ENCODE assay signal across 17 cellular contexts in the genomic region with DNA sequence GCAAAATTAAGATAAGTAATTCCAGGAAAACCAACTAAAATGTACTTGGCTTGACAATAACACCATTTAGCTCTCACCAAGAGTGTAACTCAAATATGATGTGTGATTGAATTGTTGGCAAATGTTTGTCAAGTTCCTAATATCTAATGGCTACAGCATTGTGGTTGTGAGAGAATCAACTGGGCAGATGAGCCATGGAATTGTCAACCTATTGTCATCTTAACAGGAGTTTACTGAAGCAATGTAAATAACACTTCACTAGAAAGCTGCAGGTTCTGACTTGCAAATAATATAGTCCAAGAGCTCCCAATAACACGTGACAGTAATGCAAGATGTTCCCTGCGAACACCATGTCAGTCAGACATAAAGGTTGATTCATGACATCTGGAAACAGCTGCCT.
A peak's percentile ranks its signal among the peaks of the same experiment; 100 is the strongest.
DNase-seq lines count a peak whose midpoint lies in the region; ATAC-seq and TF ChIP-seq lines count a peak whose summit lies in the region.
"Had no signal": no experiment of that assay in that cellular context is flagged by ENCODE, and none has a peak within 500 bp of the region (broad histone marks: within the 10 kb centered on the region; RNA-seq: fewer than 3 reads in every experiment).

No MANE protein-coding gene starts in this region.

- H3K36me3 ChIP-seq in Caco-2 (ENCODE audit: control insufficient read depth, insufficient read depth, low read length), result no peaks in the 10 kb centered on the region

- no peaks in the 10 kb centered on the region for H3K4me1 Mint-ChIP-seq in Caco-2 (ENCODE audit: low read depth, unreplicated experiment)

- intact Hi-C loops in Caco-2 (cut with micrococcal nuclease; ENCODE audit: unreplicated experiment), result no loop called here

- CTCF ChIA-PET in Caco-2 (lab: Charles Lee), result no interaction called here

- no peak overlapping the region for H3K4me3 ChIP-seq in Caco-2 (ENCODE audit: low read depth, low read length)
- H3K4me3 ChIP-seq: GM12878, GM23338 had no signal

- no peaks in the 10 kb centered on the region for H3K36me3 Mint-ChIP-seq in Caco-2 (ENCODE audit: insufficient read depth, unreplicated experiment)

- no peak overlapping the region for H3K4me3 Mint-ChIP-seq in Caco-2 (ENCODE audit: unreplicated experiment)
- H3K4me3 Mint-ChIP-seq: GM23338 had no signal

- no peaks in the 10 kb centered on the region for H3K9me3 Mint-ChIP-seq in Caco-2 (ENCODE audit: unreplicated experiment)

- no TSS peak for BruUV-seq in Caco-2 (replicated peaks; lab: Mats Ljungman, UMichigan)

- peaks cover 16% of the 10 kb centered on the region for H3K27me3 ChIP-seq in foreskin keratinocyte
- no peaks in the 10 kb centered on the region for H3K27me3 ChIP-seq in Caco-2 (replicated peaks; ENCODE audit: control insufficient read depth, insufficient read depth, low read length)

- in situ Hi-C loops in G401 (cut with HindIII; ENCODE audit: low sequenced_read_pairs), result no loop called here

- no peaks in the 10 kb centered on the region for H3K9me3 ChIP-seq in Caco-2

- POLR2A ChIA-PET in Caco-2 (lab: Charles Lee), result no interaction called here

- peaks cover 3% of the 10 kb centered on the region for H3K27me3 Mint-ChIP-seq in Caco-2 (ENCODE audit: insufficient read depth, unreplicated experiment)

- ATAC-seq in foreskin keratinocyte (no peak), HG03159 (IDR thresholded peaks at IDR 0.05; ENCODE audit: unreplicated experiment) (no peak)
- ATAC-seq: GM12878, GM23338, PC-3 had no signal

- peak; percentile 2 for DNase-seq in G401 (ENCODE audit: low spot score)
- DNase-seq in NCI-H187 (lab: John Stamatoyannopoulos, UW), result peak; percentile 29 to 37
- DNase-seq in NCI-H69 (lab: John Stamatoyannopoulos, UW), result peak; percentile 9
- DNase-seq in foreskin keratinocyte, result peak; percentile 25 to 36
- no peak for DNase-seq in HuH-7.5 (ENCODE audit: low spot score)
- DNase-seq in stimulated activated CD4-positive, alpha-beta T cell treated with anti-CD3 and anti-CD28 coated beads, Interleukin-4, amount 100 ng/mL, for 1 hour, result no peak
- DNase-seq in Caco-2, result no peak
- DNase-seq: DND-41, GDM1, KBM-7, NCI-H1694 treated with DMSO at 0.1 percent for 48 hours, PC-3, SW 1271 had no signal

- H3K4me1 ChIP-seq in foreskin keratinocyte (peaks cover 7% of the 10 kb centered on the region), Caco-2 (no peaks in the 10 kb centered on the region)

- no peak overlapping the region for H3K27ac Mint-ChIP-seq in Caco-2 (ENCODE audit: unreplicated experiment)
- H3K27ac Mint-ChIP-seq: GM23338 had no signal

- TF ChIP-seq CTCF in foreskin keratinocyte (conservative IDR thresholded peaks at IDR 0.05) (no peak), Caco-2 (IDR thresholded peaks at IDR 0.05; ENCODE audit: insufficient read depth in 1 of 2, low read depth in 1 of 2, low read length in 1 of 2, severe bottlenecking in 1 of 2, unreplicated experiment in 1 of 2) (no peak)

- no peak overlapping the region for H3K27ac ChIP-seq in foreskin keratinocyte
- H3K27ac ChIP-seq: C4-2B had no signal

Comparison
In these comparisons a context has a peak if more than half of its experiments do, and no peak if none do; other contexts are left out.
1. DNase-seq: peak in G401 (single experiment), NCI-H187 (2 of 2), NCI-H69 (single experiment) and foreskin keratinocyte (2 of 2); none in HuH-7.5 (single experiment), stimulated activated CD4-positive, alpha-beta T cell treated with anti-CD3 and anti-CD28 coated beads, Interleukin-4, amount 100 ng/mL, for 1 hour (single experiment) and Caco-2 (0 of 2).